15 cellular contexts compared by ENCODE assay signal in genomic region chrX:63918611-63919010, GRCh38.
A peak's percentile ranks its signal among the peaks of the same experiment; 100 is the strongest.
DNase-seq lines count a peak whose midpoint lies in the region; ATAC-seq, FAIRE-seq and TF ChIP-seq lines count a peak whose summit lies in the region.
"Had no signal": no experiment of that assay in that cellular context is flagged by ENCODE, and none has a peak within 500 bp of the region (broad histone marks: within the 10 kb centered on the region; RNA-seq: fewer than 3 reads in every experiment).

No MANE protein-coding gene starts in this region.

- no peaks in the 10 kb centered on the region for H3K27me3 ChIP-seq in H1 (replicated peaks in 1 of 4; ENCODE audit: control insufficient read depth in 3 of 4, extremely low read depth in 1 of 4, insufficient read depth in 3 of 4, low read length in 3 of 4)
- H3K27me3 ChIP-seq: BE2C had no signal

- in situ Hi-C loops in ACHN (cut with HindIII; ENCODE audit: low pct_ligation_motif_present, low pct_unique_long_range_greater_than_20kb, low sequenced_read_pairs), result no loop called here

- H2BK15ac ChIP-seq in H1 (ENCODE audit: low read length), result no peak overlapping the region

- no peak for TF ChIP-seq EP300 in H1 (IDR thresholded peaks at IDR 0.05; ENCODE audit: borderline replicate concordance in 1 of 2, low read depth in 2 of 2, low read length in 2 of 2)

- 40% methylated on average over 1 of the region's 1 CpG; no CpG with 5 or more reads in 1 of the 2 experiments for WGBS in H1 (ENCODE audit: extremely low coverage in 1 of 2, insufficient coverage in 1 of 2, insufficient read length in 1 of 2, insufficient replicate concordance in 2 of 2, low coverage in 1 of 2, low lambda C conversion rate in 2 of 2, missing lambda C conversion rate in 1 of 2), 2 experiments

- H3K36me3 ChIP-seq in H1 (ENCODE audit: control insufficient read depth in 2 of 4, insufficient read depth in 4 of 4, low read length in 3 of 4), result no peaks in the 10 kb centered on the region
- H3K36me3 ChIP-seq: BE2C had no signal

- no peak overlapping the region for H2BK20ac ChIP-seq in H1 (ENCODE audit: low read length)

- H3K23me2 ChIP-seq in H1 (ENCODE audit: low read depth, low read length), result no peaks in the 10 kb centered on the region

- H3K4me3 ChIP-seq in GM12865 (ENCODE audit: low read depth, low read length) (no peak overlapping the region), H1 (ENCODE audit: extremely low read depth in 1 of 4, insufficient read depth in 2 of 4, low read depth in 3 of 4, low read length in 4 of 4) (no peak overlapping the region)

- H3K23ac ChIP-seq in H1 (ENCODE audit: insufficient read length), result no peak overlapping the region

- no peak for TF ChIP-seq CTCF in GM12865 (IDR thresholded peaks at IDR 0.05; ENCODE audit: insufficient read depth, low read depth, low read length, missing control alignments)
- TF ChIP-seq CTCF in H1 (IDR thresholded peaks at IDR 0.05; ENCODE audit: control extremely low read depth in 1 of 3, insufficient read depth in 1 of 3, low read depth in 1 of 3, low read length in 3 of 3), result peak in 2 of 3 experiments; percentile 18 to 36; a peak in 1 of 4 replicates
- TF ChIP-seq CTCF in RWPE1 (conservative IDR thresholded peaks at IDR 0.05; ENCODE audit: low read depth), result no peak

- no peak overlapping the region for H2AK5ac ChIP-seq in H1 (ENCODE audit: low read depth, low read length)

- TF ChIP-seq POLR2A in H1 (IDR thresholded peaks at IDR 0.05; ENCODE audit: control extremely low read depth in 1 of 2, low read depth in 2 of 2, low read length in 2 of 2), result no peak

- H3K9ac ChIP-seq in H1 (replicated peaks in 1 of 4; ENCODE audit: extremely low read depth in 1 of 4, low read depth in 3 of 4, low read length in 3 of 4), result no peak overlapping the region

- H3K14ac ChIP-seq in H1 (ENCODE audit: insufficient read length), result no peak overlapping the region

- H4K20me1 ChIP-seq in H1 (replicated peaks in 1 of 2; ENCODE audit: control insufficient read depth in 1 of 2, insufficient read depth in 2 of 2, low read length in 2 of 2), result no peaks in the 10 kb centered on the region

- no peak overlapping the region for H4K5ac ChIP-seq in H1 (ENCODE audit: insufficient read length, low read depth, low read length)

- H3K4ac ChIP-seq in H1 (replicated peaks; ENCODE audit: insufficient read length, low read depth, low read length), result no peak overlapping the region

- H2AFZ ChIP-seq in H1 (ENCODE audit: low read length), result no peak overlapping the region

- no peak overlapping the region for H4K91ac ChIP-seq in H1 (replicated peaks; ENCODE audit: insufficient read length, low read length)

- no peak overlapping the region for H2BK12ac ChIP-seq in H1 (ENCODE audit: low read depth, low read length)

- H3K79me1 ChIP-seq in H1 (ENCODE audit: low read depth, low read length), result no peaks in the 10 kb centered on the region

- H3K79me2 ChIP-seq in H1 (ENCODE audit: control insufficient read depth in 1 of 2, insufficient read depth in 2 of 2, low read length in 2 of 2), result no peaks in the 10 kb centered on the region

- H3K56ac ChIP-seq in H1 (replicated peaks; ENCODE audit: insufficient read length, low read depth, low read length), result no peak overlapping the region

- H3K18ac ChIP-seq in H1 (ENCODE audit: extremely low read depth, low read length), result no peak overlapping the region

- no peak overlapping the region for H2BK5ac ChIP-seq in H1 (ENCODE audit: low read depth, low read length)

- TF ChIP-seq RAD21 in H1 (IDR thresholded peaks at IDR 0.05 in 1 of 2, conservative IDR thresholded peaks at IDR 0.05 in 1 of 2; ENCODE audit: low read depth in 2 of 2, low read length in 2 of 2), result peak; percentile 42 to 55

- H3K27ac ChIP-seq in H1 (ENCODE audit: low read depth, low read length), result no peak overlapping the region
- H3K27ac ChIP-seq in RWPE1, result no peak overlapping the region

- H3K9me3 ChIP-seq in H1 (ENCODE audit: insufficient read depth in 2 of 2, low read depth in 1 of 2, low read length in 1 of 2), result peaks cover 14 to 27% of the 10 kb centered on the region in 2 experiments; a peak in 2 of 4 replicates
- H3K9me3 ChIP-seq: BE2C had no signal

- no peaks in the 10 kb centered on the region for H3K4me1 ChIP-seq in H1 (replicated peaks in 1 of 4; ENCODE audit: control insufficient read depth in 3 of 4, insufficient read depth in 4 of 4, low read length in 3 of 4)
- H3K4me1 ChIP-seq: BE2C had no signal

- peak; percentile 28 for FAIRE-seq in H1 (lab: Jason Lieb, UNC)
- FAIRE-seq: endometrium, TTC549 had no signal

- POLR2A ChIA-PET in H1 (lab: Charles Lee; ENCODE audit: partially characterized antibody), result no interaction called here
- POLR2A ChIA-PET in RWPE1 (lab: Yijun Ruan, JAX; ENCODE audit: low non-redundant PET), result no interaction called here

- DNase-seq in ACHN, result peak; percentile 16
- DNase-seq in GM12865 (ENCODE audit: low read depth), result peak; percentile 6
- DNase-seq in NCI-H82 treated with DMSO at 0.1 percent for 48 hours (lab: John Stamatoyannopoulos, UW; ENCODE audit: unreplicated experiment), result peak; percentile 5
- DNase-seq in H1 (ENCODE audit: low read depth in 1 of 2, low spot score in 2 of 2), result no peak
- no peak for DNase-seq in activated CD8-positive, alpha-beta memory T cell treated with anti-CD3 and anti-CD28 coated beads, Interleukin-2, amount 50 U/mL, for 4 hours
- no peak for DNase-seq in RWPE1 (ENCODE audit: low spot score)
- no peak for DNase-seq in activated effector memory CD4-positive, alpha-beta T cell treated with anti-CD3 and anti-CD28 coated beads, Interleukin-2, amount 50 U/mL, for 16 hours
- DNase-seq: amygdala; BE2C; NCI-H146; stimulated activated naive CD8-positive, alpha-beta T cell treated with anti-CD3 and anti-CD28 coated beads, Interleukin-15, Interleukin-2, amounts not matched to agents 100 U/mL and 50 U/mL, for 24 hours had no signal

- CTCF ChIA-PET in H1 (lab: Charles Lee; ENCODE audit: partially characterized antibody), result interaction anchor here (0.5 to 3.1 kb wide), 3 partner anchors 11 to 874 kb away, joined by 3 to 11 read pairs (median 5); no protein-coding TSS in a partner anchor
- CTCF ChIA-PET in RWPE1 (lab: Yijun Ruan, JAX), result no interaction called here

- no peak overlapping the region for H2BK120ac ChIP-seq in H1 (replicated peaks; ENCODE audit: low read depth, low read length)

- H4K8ac ChIP-seq in H1 (ENCODE audit: extremely low read depth, insufficient read depth, low read length), result no peak overlapping the region

- H3K4me2 ChIP-seq in H1 (ENCODE audit: insufficient read depth in 1 of 2, low read depth in 2 of 2, low read length in 2 of 2), result no peak overlapping the region

- no peak for ATAC-seq in HG03025 (IDR thresholded peaks at IDR 0.05; ENCODE audit: low FRiP score, unreplicated experiment)
- ATAC-seq: Panc1; stimulated activated naive CD8-positive, alpha-beta T cell treated with anti-CD3 and anti-CD28 coated beads, Interleukin-15, Interleukin-2, amounts not matched to agents 100 U/mL and 50 U/mL, for 24 hours had no signal

Comparison
In these comparisons a context has a peak if more than half of its experiments do, and no peak if none do; other contexts are left out.
1. DNase-seq: peak in ACHN (single experiment), GM12865 (single experiment) and NCI-H82 treated with DMSO at 0.1 percent for 48 hours (single experiment); none in H1 (0 of 2), activated CD8-positive, alpha-beta memory T cell treated with anti-CD3 and anti-CD28 coated beads, Interleukin-2, amount 50 U/mL, for 4 hours (single experiment), RWPE1 (single experiment) and activated effector memory CD4-positive, alpha-beta T cell treated with anti-CD3 and anti-CD28 coated beads, Interleukin-2, amount 50 U/mL, for 16 hours (single experiment).
2. CTCF ChIP-seq: peak in H1 (2 of 3); none in GM12865 (single experiment) and RWPE1 (single experiment).